ENCODE assay signal across 14 cellular contexts in the genomic region with DNA sequence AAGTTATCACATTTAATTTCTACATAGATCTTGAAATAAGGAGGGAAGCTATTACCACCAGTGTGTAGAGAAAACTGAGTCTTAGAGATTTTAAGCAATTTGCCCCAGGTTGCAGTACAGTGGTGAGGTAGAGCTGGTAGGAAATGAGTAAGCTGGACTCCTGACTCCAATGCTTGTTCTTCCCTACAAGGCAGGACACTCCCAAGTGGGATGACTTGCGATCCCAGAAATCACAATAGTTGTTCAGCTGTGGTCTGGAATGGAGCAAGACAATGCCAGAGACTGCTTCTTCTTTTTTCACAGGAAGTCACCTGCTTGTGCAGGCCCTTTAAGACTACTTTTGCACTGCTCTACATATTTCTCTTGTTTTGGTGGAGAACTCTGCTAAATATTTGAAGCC.
"Had no signal": no experiment of that assay in that cellular context is flagged by ENCODE, and none has a peak within 500 bp of the region (broad histone marks: within the 10 kb centered on the region; RNA-seq: fewer than 3 reads in every experiment).

No MANE protein-coding gene starts in this region.

- H3K27ac Mint-ChIP-seq: activated CD4-positive, alpha-beta memory T cell treated with anti-CD3 and anti-CD28 coated beads for 36 hours; activated naive CD8-positive, alpha-beta T cell treated with anti-CD3 and anti-CD28 coated beads for 36 hours; stimulated activated naive CD8-positive, alpha-beta T cell treated with anti-CD3 and anti-CD28 coated beads, Interleukin-15, Interleukin-2, amounts not matched to agents 100 ng/mL and 50 ng/mL, for 24 hours had no signal

- H3K4me1 ChIP-seq: testis had no signal

- ATAC-seq: left colon had no signal

- H3K27me3 ChIP-seq: testis had no signal

- H3K9me3 ChIP-seq: testis had no signal

- H3K4me1 Mint-ChIP-seq: activated naive CD8-positive, alpha-beta T cell treated with anti-CD3 and anti-CD28 coated beads for 36 hours had no signal

- DNase-seq: activated CD4-positive, alpha-beta memory T cell treated with anti-CD3 and anti-CD28 coated beads for 36 hours; activated gamma-delta T cell; activated naive CD8-positive, alpha-beta T cell treated with anti-CD3 and anti-CD28 coated beads for 36 hours; activated T-cell treated with anti-CD3 and anti-CD28 coated beads, Interleukin-2, amount 50 U/mL, for 48 hours; anterior cingulate cortex; hypothalamus; left colon; stimulated activated CD4-positive, alpha-beta T cell treated with anti-CD3 and anti-CD28 coated beads, Interleukin-2, amount 100 ng/mL, for 48 hours; stimulated activated CD8-positive, alpha-beta memory T cell treated with anti-CD3 and anti-CD28 coated beads, Interleukin-4, amount 100 ng/mL, for 48 hours; T-helper 1 cell; testis had no signal

- H3K4me3 ChIP-seq: lung, testis had no signal

- H3K27ac ChIP-seq: testis, VCaP had no signal

- H3K27me3 Mint-ChIP-seq: activated CD4-positive, alpha-beta memory T cell treated with anti-CD3 and anti-CD28 coated beads for 36 hours; activated naive CD8-positive, alpha-beta T cell treated with anti-CD3 and anti-CD28 coated beads for 36 hours; stimulated activated naive CD8-positive, alpha-beta T cell treated with anti-CD3 and anti-CD28 coated beads, Interleukin-15, Interleukin-2, amounts not matched to agents 100 ng/mL and 50 ng/mL, for 24 hours had no signal

- H3K4me3 Mint-ChIP-seq: activated CD4-positive, alpha-beta memory T cell treated with anti-CD3 and anti-CD28 coated beads for 36 hours; activated naive CD8-positive, alpha-beta T cell treated with anti-CD3 and anti-CD28 coated beads for 36 hours; stimulated activated naive CD8-positive, alpha-beta T cell treated with anti-CD3 and anti-CD28 coated beads, Interleukin-15, Interleukin-2, amounts not matched to agents 100 ng/mL and 50 ng/mL, for 24 hours had no signal
